ENCODE assay signal across 11 cellular contexts in the genomic region with DNA sequence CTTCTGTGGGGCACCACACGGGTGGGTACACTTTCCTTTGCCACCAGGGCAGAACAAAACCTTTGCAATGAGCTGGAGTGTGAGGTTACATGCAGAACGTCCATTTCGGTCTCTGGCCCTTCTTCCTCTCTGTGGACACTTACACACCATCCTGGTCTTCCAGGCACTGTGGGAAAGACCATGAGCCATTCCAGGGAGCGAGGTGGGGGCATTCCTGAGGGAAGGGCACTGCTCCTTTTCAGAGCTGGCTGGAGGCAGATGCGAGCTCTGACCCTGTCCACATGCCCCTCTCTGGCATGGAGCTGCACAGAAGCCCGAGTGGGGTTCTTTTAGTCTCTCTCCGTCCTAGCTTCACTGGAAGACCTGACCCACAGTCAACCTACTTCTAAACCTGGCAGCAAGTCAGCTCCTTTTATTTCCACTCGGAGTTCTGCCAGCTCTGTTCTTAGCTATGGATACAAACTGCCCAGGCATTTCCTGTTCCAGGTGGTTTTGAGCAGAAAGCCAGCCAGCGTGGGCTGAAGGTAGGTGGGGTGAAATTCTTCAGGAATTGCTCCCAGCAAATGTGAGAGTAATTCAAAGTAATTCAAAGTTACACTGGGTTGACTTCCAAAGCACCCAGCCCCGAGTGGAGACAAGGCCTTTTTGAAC.
DNase-seq lines count a peak whose midpoint lies in the region; ATAC-seq, FAIRE-seq and TF ChIP-seq lines count a peak whose summit lies in the region.
"Had no signal": no experiment of that assay in that cellular context is flagged by ENCODE, and none has a peak within 500 bp of the region (broad histone marks: within the 10 kb centered on the region; RNA-seq: fewer than 3 reads in every experiment).

No MANE protein-coding gene starts in this region.

- no peak overlapping the region for H3K4me3 ChIP-seq in IMR-90 (ENCODE audit: insufficient read depth, low read depth, low read length)
- no peak overlapping the region for H3K4me3 ChIP-seq in mammary epithelial cell (replicated peaks in 1 of 3; ENCODE audit: insufficient read depth in 1 of 3, low read depth in 2 of 3, low read length in 3 of 3)
- peak overlapping the region in 1 of 3 experiments; percentile 7 for H3K4me3 ChIP-seq in keratinocyte (ENCODE audit: control insufficient read depth in 2 of 3, extremely low read depth in 1 of 3, insufficient read depth in 2 of 3, low read depth in 1 of 3, low read length in 3 of 3)
- peak overlapping the region in 2 of 3 donors; percentile 25 to 41 for H3K4me3 ChIP-seq in skeletal muscle tissue (ENCODE audit: low read length in 3 of 3)
- H3K4me3 ChIP-seq: SK-N-MC, skin epidermis had no signal

- intact Hi-C loops in IMR-90 (cut with micrococcal nuclease) = no loop called here
- intact Hi-C loops in mammary epithelial cell (cut with micrococcal nuclease) = no loop called here

- no peak overlapping the region for H2AK9ac ChIP-seq in IMR-90 (replicated peaks; ENCODE audit: low read depth, low read length, poor library complexity)

- H3K9me1 ChIP-seq in IMR-90 (ENCODE audit: insufficient read depth, low read length) = no peaks in the 10 kb centered on the region
- H3K9me1 ChIP-seq in keratinocyte (ENCODE audit: control insufficient read depth, extremely low read depth, insufficient read depth, low read length) = no peaks in the 10 kb centered on the region

- H3K27me3 ChIP-seq in IMR-90 (ENCODE audit: control insufficient read depth, insufficient read depth, low read length) (peaks cover 2% of the 10 kb centered on the region; the same call in 1 of the 2 replicates), mammary epithelial cell (ENCODE audit: insufficient read depth, low read length) (peaks cover 4% of the 10 kb centered on the region), keratinocyte (ENCODE audit: control insufficient read depth, extremely low read depth, insufficient read depth, low read length) (peaks cover 15% of the 10 kb centered on the region), skeletal muscle tissue (ENCODE audit: control insufficient read depth in 3 of 3, insufficient read depth in 3 of 3, low read length in 3 of 3) (no peaks in the 10 kb centered on the region)

- CTCF ChIA-PET in IMR-90 (lab: Yijun Ruan, JAX) = no interaction called here
- CTCF ChIA-PET in mammary epithelial cell (lab: Charles Lee; ENCODE audit: low non-redundant PET) = no interaction called here
- CTCF ChIA-PET in activated CD4-positive, alpha-beta T cell treated with anti-CD3 and anti-CD28 coated beads, Interleukin-2, amount 10 ng/mL, durations not matched to agents 7 days and 5 days (lab: Charles Lee) = no interaction called here

- no peak overlapping the region for H4K8ac ChIP-seq in IMR-90 (ENCODE audit: low read depth in 2 of 2, low read length in 2 of 2)

- H2BK20ac ChIP-seq in IMR-90 (ENCODE audit: low read depth, low read length) = no peak overlapping the region

- H3K4me1 Mint-ChIP-seq in activated CD4-positive, alpha-beta T cell treated with anti-CD3 and anti-CD28 coated beads, Interleukin-2, amount 10 ng/mL, durations not matched to agents 7 days and 5 days = no peaks in the 10 kb centered on the region

- H4K91ac ChIP-seq in IMR-90 (ENCODE audit: insufficient read depth, low read depth, low read length) = no peak overlapping the region

- H3K27me3 Mint-ChIP-seq in activated CD4-positive, alpha-beta T cell treated with anti-CD3 and anti-CD28 coated beads, Interleukin-2, amount 10 ng/mL, durations not matched to agents 7 days and 5 days = no peaks in the 10 kb centered on the region

- H3K4me2 ChIP-seq in IMR-90 (ENCODE audit: low read depth, low read length) (no peak overlapping the region), mammary epithelial cell (ENCODE audit: insufficient read depth, low read depth, low read length) (peak overlapping the region; percentile 77), keratinocyte (ENCODE audit: control insufficient read depth, extremely low read depth, insufficient read depth, low read depth, low read length) (peak overlapping the region; percentile 59)

- FAIRE-seq in keratinocyte (lab: Jason Lieb, UNC) = peak; percentile 89

- H3K56ac ChIP-seq in IMR-90 (ENCODE audit: extremely low read depth, insufficient read depth, low read length) = no peak overlapping the region

- H3K27ac Mint-ChIP-seq in activated CD4-positive, alpha-beta T cell treated with anti-CD3 and anti-CD28 coated beads, Interleukin-2, amount 10 ng/mL, durations not matched to agents 7 days and 5 days = no peak overlapping the region

- H3K9ac ChIP-seq in IMR-90 (ENCODE audit: low read depth, low read length) (no peak overlapping the region), mammary epithelial cell (ENCODE audit: insufficient read depth, low read length) (no peak overlapping the region), keratinocyte (ENCODE audit: control insufficient read depth, extremely low read depth, insufficient read depth, low read length) (no peak overlapping the region), skeletal muscle tissue (ENCODE audit: low read depth in 1 of 3, low read length in 3 of 3) (peak overlapping the region in 1 of 3 donors; percentile 40)

- no peaks in the 10 kb centered on the region for H3K9me3 Mint-ChIP-seq in activated CD4-positive, alpha-beta T cell treated with anti-CD3 and anti-CD28 coated beads, Interleukin-2, amount 10 ng/mL, durations not matched to agents 7 days and 5 days

- POLR2A ChIA-PET in IMR-90 (lab: Charles Lee; ENCODE audit: unreplicated experiment) = no interaction called here
- POLR2A ChIA-PET in activated CD4-positive, alpha-beta T cell treated with anti-CD3 and anti-CD28 coated beads, Interleukin-2, amount 10 ng/mL, durations not matched to agents 7 days and 5 days (lab: Charles Lee) = no interaction called here

- no peak overlapping the region for H4K5ac ChIP-seq in IMR-90 (ENCODE audit: low read depth, low read length)

- H4K20me1 ChIP-seq in IMR-90 (ENCODE audit: insufficient read depth, low read length) = no peaks in the 10 kb centered on the region
- H4K20me1 ChIP-seq in mammary epithelial cell (ENCODE audit: insufficient read depth, low read length) = no peaks in the 10 kb centered on the region
- no peaks in the 10 kb centered on the region for H4K20me1 ChIP-seq in keratinocyte (ENCODE audit: control insufficient read depth, extremely low read depth, insufficient read depth, low read length)

- H3K18ac ChIP-seq in IMR-90 (ENCODE audit: low read depth, low read length) = no peak overlapping the region

- H2AFZ ChIP-seq in IMR-90 (replicated peaks; ENCODE audit: low read length, poor library complexity) (peak overlapping the region; percentile 68), mammary epithelial cell (ENCODE audit: low read depth, low read length) (peak overlapping the region; percentile 70), keratinocyte (ENCODE audit: control insufficient read depth, low read length) (no peak overlapping the region)

- DNase-seq in IMR-90 (peak; percentile 37), mammary epithelial cell (peak; percentile 70), keratinocyte (ENCODE audit: low read depth, low spot score) (no peak), amniotic stem cell (lab: John Stamatoyannopoulos, UW) (no peak)
- no peak for DNase-seq in activated CD4-positive, alpha-beta T cell treated with anti-CD3 and anti-CD28 coated beads, Interleukin-2, amount 10 ng/mL, durations not matched to agents 7 days and 5 days
- DNase-seq: NCI-H526 had no signal

- no peak for TF ChIP-seq POLR2A in IMR-90 (IDR thresholded peaks at IDR 0.05; ENCODE audit: low read depth, low read length)

- H2BK15ac ChIP-seq in IMR-90 (ENCODE audit: low read depth, low read length) = no peak overlapping the region

- no peak overlapping the region for H3K4me3 Mint-ChIP-seq in activated CD4-positive, alpha-beta T cell treated with anti-CD3 and anti-CD28 coated beads, Interleukin-2, amount 10 ng/mL, durations not matched to agents 7 days and 5 days

- no peaks in the 10 kb centered on the region for H3K79me2 ChIP-seq in mammary epithelial cell (ENCODE audit: insufficient read depth, low read length)
- no peaks in the 10 kb centered on the region for H3K79me2 ChIP-seq in keratinocyte (ENCODE audit: control insufficient read depth, insufficient read depth, low read length)

- H3K4ac ChIP-seq in IMR-90 (ENCODE audit: low read depth, low read length) = no peak overlapping the region

- TF ChIP-seq RAD21 in IMR-90 (IDR thresholded peaks at IDR 0.05; ENCODE audit: low read length) = no peak

- no peak overlapping the region for H3K23ac ChIP-seq in IMR-90 (ENCODE audit: low read depth, low read length)

- H2BK120ac ChIP-seq in IMR-90 (ENCODE audit: low read depth, low read length) = no peak overlapping the region

- dilution Hi-C loops in IMR-90 (cut with HindIII; ENCODE audit: low sequenced_read_pairs, unreplicated experiment) (no loop called here), mammary epithelial cell (cut with HindIII; ENCODE audit: low sequenced_read_pairs) (no loop called here), keratinocyte (cut with MboI; ENCODE audit: extremely low pct_ligation_motif_present, low sequenced_read_pairs) (no loop called here)

- no peak overlapping the region for H3K14ac ChIP-seq in IMR-90 (replicated peaks; ENCODE audit: low read depth, low read length)

- BruUV-seq in IMR-90 (replicated peaks; lab: Mats Ljungman, UMichigan) = no TSS peak
- no TSS peak for BruUV-seq in mammary epithelial cell (replicated peaks; lab: Mats Ljungman, UMichigan)

- H2AK5ac ChIP-seq in IMR-90 (ENCODE audit: low read depth, low read length) = no peak overlapping the region

- no peaks in the 10 kb centered on the region for H3K79me1 ChIP-seq in IMR-90 (ENCODE audit: low read depth in 1 of 2, low read length in 2 of 2)

- H3K9me3 ChIP-seq in IMR-90 (ENCODE audit: control insufficient read depth, insufficient read depth, low read length) (peaks cover 7% of the 10 kb centered on the region), mammary epithelial cell (replicated peaks; ENCODE audit: insufficient read depth, low read length) (no peaks in the 10 kb centered on the region), keratinocyte (ENCODE audit: control insufficient read depth, low read depth, low read length) (no peaks in the 10 kb centered on the region), skeletal muscle tissue (ENCODE audit: control insufficient read depth in 3 of 3, low read length in 3 of 3) (no peaks in the 10 kb centered on the region)

- H3K36me3 ChIP-seq in IMR-90 (ENCODE audit: control insufficient read depth, insufficient read depth, low read length) (no peaks in the 10 kb centered on the region), mammary epithelial cell (ENCODE audit: insufficient read depth, low read length) (no peaks in the 10 kb centered on the region), keratinocyte (ENCODE audit: control insufficient read depth in 2 of 2, extremely low read depth in 1 of 2, insufficient read depth in 2 of 2, low read length in 2 of 2) (no peaks in the 10 kb centered on the region), skeletal muscle tissue (ENCODE audit: control insufficient read depth in 3 of 3, insufficient read depth in 3 of 3, low read length in 3 of 3) (no peaks in the 10 kb centered on the region)

- ATAC-seq in IMR-90 (ENCODE audit: low read depth) (no peak), GM21576 (IDR thresholded peaks at IDR 0.05; ENCODE audit: unreplicated experiment) (no peak), HG03175 (IDR thresholded peaks at IDR 0.05; ENCODE audit: unreplicated experiment) (no peak)

- no peaks in the 10 kb centered on the region for H3K4me1 ChIP-seq in IMR-90 (ENCODE audit: control insufficient read depth, insufficient read depth, low read length)
- H3K4me1 ChIP-seq in mammary epithelial cell (ENCODE audit: insufficient read depth, low read length) = peaks cover 15% of the 10 kb centered on the region
- H3K4me1 ChIP-seq in keratinocyte (ENCODE audit: control insufficient read depth, extremely low read depth, insufficient read depth, low read length) = peaks cover 12% of the 10 kb centered on the region
- peaks cover 23 to 27% (median 23%) of the 10 kb centered on the region in 3 donors for H3K4me1 ChIP-seq in skeletal muscle tissue (ENCODE audit: control insufficient read depth in 3 of 3, insufficient read depth in 3 of 3, low read length in 3 of 3)

- no CpG with 5 or more reads among the region's 10 CpGs for WGBS in IMR-90 (ENCODE audit: extremely low coverage in 2 of 2, insufficient read length in 1 of 2), 2 experiments
- WGBS in mammary epithelial cell (ENCODE audit: low coverage, missing lambda C conversion rate) = 10% methylated on average over 8 of the region's 10 CpGs

- in situ Hi-C loops in IMR-90 (cut with MboI; ENCODE audit: low sequenced_read_pairs) = no loop called here
- in situ Hi-C loops in mammary epithelial cell (cut with MboI; ENCODE audit: low sequenced_read_pairs in 2 of 2) = no loop called here

- no peak overlapping the region for H2BK5ac ChIP-seq in IMR-90 (ENCODE audit: low read depth, low read length, poor library complexity, severe bottlenecking)

- H3K27ac ChIP-seq in IMR-90 (ENCODE audit: insufficient read depth, low read length) (no peak overlapping the region), mammary epithelial cell (ENCODE audit: insufficient read depth, low read depth, low read length) (peak overlapping the region; percentile 30), keratinocyte (ENCODE audit: control insufficient read depth, insufficient read depth, low read length) (no peak overlapping the region), skeletal muscle tissue (ENCODE audit: low read depth, low read length) (no peak overlapping the region)
- H3K27ac ChIP-seq: SK-N-MC, skin epidermis had no signal

- no peaks in the 10 kb centered on the region for H3K36me3 Mint-ChIP-seq in activated CD4-positive, alpha-beta T cell treated with anti-CD3 and anti-CD28 coated beads, Interleukin-2, amount 10 ng/mL, durations not matched to agents 7 days and 5 days (ENCODE audit: low read depth)

- TF ChIP-seq CTCF in IMR-90 (conservative IDR thresholded peaks at IDR 0.05; ENCODE audit: low read depth, low read length) (no peak), mammary epithelial cell (conservative IDR thresholded peaks at IDR 0.05 in 1 of 2, IDR thresholded peaks at IDR 0.05 in 1 of 2; ENCODE audit: extremely low read depth in 1 of 2, insufficient read depth in 1 of 2, low read depth in 1 of 2, low read length in 2 of 2) (no peak), keratinocyte (optimal IDR thresholded peaks at IDR 0.05 in 1 of 3, IDR thresholded peaks at IDR 0.05 in 1 of 3, conservative IDR thresholded peaks at IDR 0.05 in 1 of 3; ENCODE audit: extremely low read depth in 1 of 3, insufficient read depth in 2 of 3, low read length in 3 of 3) (no peak)

Comparison
In these comparisons a context has a peak if more than half of its experiments do, and no peak if none do; other contexts are left out.
1. DNase-seq: peak in IMR-90 (single experiment) and mammary epithelial cell (single experiment); none in keratinocyte (single experiment), activated CD4-positive, alpha-beta T cell treated with anti-CD3 and anti-CD28 coated beads, Interleukin-2, amount 10 ng/mL, durations not matched to agents 7 days and 5 days (single experiment) and amniotic stem cell (single experiment).
2. H3K4me3 ChIP-seq: peak in skeletal muscle tissue (2 of 3); none in IMR-90 (single experiment) and mammary epithelial cell (0 of 3).